10 cellular contexts compared by ENCODE assay signal in the genomic region with DNA sequence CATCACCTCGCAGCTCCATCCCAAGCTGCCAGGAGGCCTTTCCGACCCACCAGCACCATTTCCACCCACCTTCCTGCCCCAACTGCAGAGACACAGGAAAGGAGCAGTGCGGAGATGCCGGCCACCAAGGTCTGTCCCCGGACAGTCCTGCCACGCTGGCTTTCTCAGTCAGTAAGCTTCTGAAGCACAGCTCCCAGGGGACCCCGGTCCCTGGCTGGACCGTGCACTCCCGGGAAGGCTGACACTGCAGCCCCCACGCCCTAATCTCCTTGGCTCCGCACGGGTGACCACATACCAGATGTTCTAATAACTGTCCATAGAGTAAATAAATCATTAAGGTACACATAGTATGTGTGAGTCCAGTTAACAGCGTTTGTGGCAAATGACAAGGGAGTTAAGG.
A peak's percentile ranks its signal among the peaks of the same experiment; 100 is the strongest.
DNase-seq lines count a peak whose midpoint lies in the region; ATAC-seq, FAIRE-seq and TF ChIP-seq lines count a peak whose summit lies in the region.
"Had no signal": no experiment of that assay in that cellular context is flagged by ENCODE, and none has a peak within 500 bp of the region (broad histone marks: within the 10 kb centered on the region; RNA-seq: fewer than 3 reads in every experiment).

No MANE protein-coding gene starts in this region.

- FAIRE-seq in D721Med (lab: Jason Lieb, UNC) = no peak

- H3K9me3 ChIP-seq in T-helper 17 cell (ENCODE audit: control insufficient read depth, low read length, poor library complexity, severe bottlenecking) (no peaks in the 10 kb centered on the region), right atrium auricular region (no peaks in the 10 kb centered on the region), skeletal muscle tissue (ENCODE audit: control insufficient read depth in 3 of 3, low read length in 3 of 3) (no peaks in the 10 kb centered on the region)

- no peaks in the 10 kb centered on the region for H3K27me3 Mint-ChIP-seq in T-helper 17 cell

- H3K4me3 Mint-ChIP-seq in T-helper 17 cell = no peak overlapping the region

- peaks cover 12% of the 10 kb centered on the region for H3K36me3 ChIP-seq in right atrium auricular region
- H3K36me3 ChIP-seq in skeletal muscle tissue (ENCODE audit: control insufficient read depth in 3 of 3, insufficient read depth in 3 of 3, low read length in 3 of 3) = peaks cover 8 to 19% (median 19%) of the 10 kb centered on the region in 3 donors

- peak overlapping the region; percentile 31 to 91 for H3K27ac ChIP-seq in right atrium auricular region
- peak overlapping the region; percentile 54 for H3K27ac ChIP-seq in skeletal muscle tissue (ENCODE audit: low read depth, low read length)

- H3K4me3 ChIP-seq in right atrium auricular region (no peak overlapping the region), skeletal muscle tissue (ENCODE audit: low read length in 3 of 3) (peak overlapping the region in 1 of 3 donors; percentile 29)

- peak overlapping the region; percentile 74 for H3K27ac Mint-ChIP-seq in T-helper 17 cell
- H3K27ac Mint-ChIP-seq: activated T-helper 2 cell treated with anti-CD3 and anti-CD28 coated beads, Interferon-gamma antibody, Interleukin-2, Interleukin-4, amounts not matched to agents 10 μg/mL and 5 μg/mL and 100 μg/mL, durations not matched to agents 14 hours and 24 hours and 36 hours had no signal

- ATAC-seq in T-helper 17 cell (no peak), GM18502 (IDR thresholded peaks at IDR 0.05; ENCODE audit: poor library complexity, unreplicated experiment) (no peak)

- H3K4me1 Mint-ChIP-seq in T-helper 17 cell = peaks cover 15% of the 10 kb centered on the region

- H3K4me1 ChIP-seq in right atrium auricular region = peaks cover 0 to 52% of the 10 kb centered on the region in 2 donors
- H3K4me1 ChIP-seq in skeletal muscle tissue (ENCODE audit: control insufficient read depth in 3 of 3, insufficient read depth in 3 of 3, low read length in 3 of 3) = peaks cover 30 to 49% (median 38%) of the 10 kb centered on the region in 3 donors

- TF ChIP-seq CTCF in D721Med (IDR thresholded peaks at IDR 0.05; ENCODE audit: insufficient read depth, missing control alignments) = no peak
- TF ChIP-seq CTCF in right atrium auricular region (IDR thresholded peaks at IDR 0.05) = no peak

- DNase-seq in D721Med (ENCODE audit: insufficient read length, low spot score) (peak; percentile 82), T-helper 17 cell (no peak), right atrium auricular region (ENCODE audit: low spot score) (no peak), DMS 273 (lab: John Stamatoyannopoulos, UW; ENCODE audit: unreplicated experiment) (no peak), dermis blood vessel endothelial cell (no peak), NCI-H1436 (lab: John Stamatoyannopoulos, UW) (no peak)
- DNase-seq: NCI-H1694 treated with DMSO at 0.1 percent for 48 hours had no signal

- H3K36me3 Mint-ChIP-seq in T-helper 17 cell (ENCODE audit: low read depth) = peaks cover 5% of the 10 kb centered on the region

- peak overlapping the region in 2 of 3 donors; percentile 12 to 62 for H3K9ac ChIP-seq in skeletal muscle tissue (ENCODE audit: low read depth in 1 of 3, low read length in 3 of 3)

- no peaks in the 10 kb centered on the region for H3K27me3 ChIP-seq in right atrium auricular region
- H3K27me3 ChIP-seq in skeletal muscle tissue (ENCODE audit: control insufficient read depth in 3 of 3, insufficient read depth in 3 of 3, low read length in 3 of 3) = no peaks in the 10 kb centered on the region
